In genomic region chr7:70178787-70179186, GRCh38 we compare ENCODE assay signal across 1 cellular context.
TF ChIP-seq lines count a peak whose summit lies in the region.

No MANE protein-coding gene starts in this region.

TF ChIP-seq in HEK293, 187 proteins besides CTCF, POLR2A, EP300 and RAD21 (continued from another document):
- TF ChIP-seq ZNF645 (tag by site-specific recombination; IDR thresholded peaks at IDR 0.05) (no peak), SP7 (tag by site-specific recombination; IDR thresholded peaks at IDR 0.05) (peak; percentile 66), ZIC2 (tag by site-specific recombination; IDR thresholded peaks at IDR 0.05) (peak; percentile 96)
